Comparison of ENCODE assay signal across 9 cellular contexts in the genomic region with DNA sequence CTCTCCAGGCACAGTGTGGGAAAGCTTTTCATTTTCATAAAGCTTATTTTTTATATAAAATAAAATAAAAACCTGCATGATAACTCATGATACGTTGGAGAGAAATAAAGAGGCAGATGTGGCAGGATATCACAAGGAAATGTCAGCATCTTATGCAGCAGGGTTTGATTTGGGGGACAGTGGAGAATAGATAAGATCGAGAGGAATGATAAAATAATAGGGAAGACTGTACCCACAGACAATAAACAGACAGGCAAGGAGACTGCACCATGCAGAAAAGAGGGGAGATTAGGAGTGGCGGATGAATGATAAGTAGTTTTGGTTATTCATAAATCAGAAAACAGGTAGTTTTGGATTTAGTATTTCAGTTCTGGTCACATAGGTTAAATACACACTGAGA.
"Had no signal": no experiment of that assay in that cellular context is flagged by ENCODE, and none has a peak within 500 bp of the region (broad histone marks: within the 10 kb centered on the region; RNA-seq: fewer than 3 reads in every experiment).

No MANE protein-coding gene starts in this region.

- H3K4me3 ChIP-seq: GM23248, GM23338, HAP-1 had no signal

- H3K4me3 Mint-ChIP-seq: GM23338, H9, HFFc6 had no signal

- H3K36me3 ChIP-seq: HAP-1 had no signal

- H3K4me2 ChIP-seq: GM23338 had no signal

- H3K4me1 Mint-ChIP-seq: GM23338, H9 had no signal

- H3K9ac ChIP-seq: GM23248 had no signal

- H2AFZ ChIP-seq: GM23248 had no signal

- H3K9me3 Mint-ChIP-seq: GM23338 had no signal

- DNase-seq: GM23248, GOT3, H7, H9, HCEC 1CT, HFFc6 had no signal

- H3K4me1 ChIP-seq: HAP-1 had no signal

- ATAC-seq: GM23338, HCT116 had no signal

- H3K9me3 ChIP-seq: HAP-1 had no signal

- H3K27ac ChIP-seq: GM23248 had no signal

- H3K27ac Mint-ChIP-seq: GM23338, H9, HFFc6 had no signal
